1 cellular context compared by ENCODE assay signal in genomic region chr9:12775373-12775962, GRCh38.
TF ChIP-seq lines count a peak whose summit lies in the region.

No MANE protein-coding gene starts in this region.

TF ChIP-seq in SK-N-SH, 30 proteins besides CTCF, POLR2A, EP300 and RAD21 (continued from another document):
- TF ChIP-seq MXI1 (IDR thresholded peaks at IDR 0.05; ENCODE audit: low read depth, low read length) (0 out of 2 replicates have a peak, but pooled peaks have one; percentile 5), NRF1 (IDR thresholded peaks at IDR 0.05; ENCODE audit: low read depth, low read length) (no peak), PBX3 (IDR thresholded peaks at IDR 0.05) (no peak), TAF1 (IDR thresholded peaks at IDR 0.05; ENCODE audit: borderline replicate concordance, low read depth, low read length) (no peak), SIN3A (IDR thresholded peaks at IDR 0.05; ENCODE audit: borderline replicate concordance, low read depth, low read length) (peak; percentile 34; the same call in 1 of the 2 replicates), RFX5 (IDR thresholded peaks at IDR 0.05; ENCODE audit: low read length) (no peak), FOSL2 (IDR thresholded peaks at IDR 0.05; ENCODE audit: borderline replicate concordance, low read depth) (no peak), TCF12 (IDR thresholded peaks at IDR 0.05) (no peak), USF2 (IDR thresholded peaks at IDR 0.05; ENCODE audit: borderline replicate concordance, low read depth, low read length) (no peak), FOXJ3 (CRISPR knock-in tag; IDR thresholded peaks at IDR 0.05) (no peak)
